Comparison of ENCODE assay signal across 29 cellular contexts in genomic region chr1:173171152-173171551, GRCh38.
"Had no signal": no experiment of that assay in that cellular context is flagged by ENCODE, and none has a peak within 500 bp of the region (broad histone marks: within the 10 kb centered on the region; RNA-seq: fewer than 3 reads in every experiment).

No MANE protein-coding gene starts in this region.

- H3K4me3 Mint-ChIP-seq: stimulated activated effector memory CD8-positive, alpha-beta T cell treated with anti-CD3 and anti-CD28 coated beads, Interleukin-12 subunit alpha, Interleukin-12 subunit beta, amount 100 ng/mL, for 72 hours; stimulated activated memory B cell treated with anti-CD40 and anti-IgM and Interleukin-4, amounts not matched to agents 10 μg/mL and 1 μg/mL and 100 μg/mL, for 72 hours; stimulated activated naive B cell treated with anti-CD40 and anti-IgM and Interleukin-4, amounts not matched to agents 10 μg/mL and 1 μg/mL and 100 μg/mL, for 72 hours; stimulated activated naive CD8-positive, alpha-beta T cell treated with anti-CD3 and anti-CD28 coated beads, Interleukin-15, amount 100 ng/mL, for 72 hours; stimulated activated naive CD8-positive, alpha-beta T cell treated with anti-CD3 and anti-CD28 coated beads, Interleukin-15, Interleukin-2, amounts not matched to agents 100 ng/mL and 50 ng/mL, for 24 hours; type B pancreatic cell had no signal

- H3K27me3 ChIP-seq: stomach, suprapubic skin, testis, thyroid gland, tibial artery, tibial nerve, transverse colon, upper lobe of left lung, upper lobe of right lung, uterus, vagina had no signal

- FAIRE-seq: urothelium cell line had no signal

- H3K27me3 Mint-ChIP-seq: stimulated activated naive B cell treated with anti-CD40 and anti-IgM and Interleukin-4, amounts not matched to agents 10 μg/mL and 1 μg/mL and 100 μg/mL, for 72 hours; stimulated activated naive CD8-positive, alpha-beta T cell treated with anti-CD3 and anti-CD28 coated beads, Interleukin-15, amount 100 ng/mL, for 72 hours; stimulated activated naive CD8-positive, alpha-beta T cell treated with anti-CD3 and anti-CD28 coated beads, Interleukin-15, Interleukin-2, amounts not matched to agents 100 ng/mL and 50 ng/mL, for 24 hours; type B pancreatic cell had no signal

- H3K9me3 Mint-ChIP-seq: type B pancreatic cell had no signal

- H3K4me3 ChIP-seq: stomach, suprapubic skin, testis, thoracic aorta, thyroid gland, tibial artery, tibial nerve, transverse colon, upper lobe of left lung, upper lobe of right lung, uterus, vagina had no signal

- H3K4me1 Mint-ChIP-seq: stimulated activated effector memory CD8-positive, alpha-beta T cell treated with anti-CD3 and anti-CD28 coated beads, Interleukin-12 subunit alpha, Interleukin-12 subunit beta, amount 100 ng/mL, for 72 hours; stimulated activated memory B cell treated with anti-CD40 and anti-IgM and Interleukin-4, amounts not matched to agents 10 μg/mL and 1 μg/mL and 100 μg/mL, for 72 hours; stimulated activated naive CD8-positive, alpha-beta T cell treated with anti-CD3 and anti-CD28 coated beads, Interleukin-15, amount 100 ng/mL, for 72 hours had no signal

- H3K4me1 ChIP-seq: stomach, suprapubic skin, testis, thyroid gland, tibial artery, tibial nerve, transverse colon, upper lobe of right lung, uterus, vagina had no signal

- H3K27ac ChIP-seq: stomach, suprapubic skin, testis, thoracic aorta, thyroid gland, tibial artery, tibial nerve, transverse colon, upper lobe of left lung, upper lobe of right lung, uterus, vagina had no signal

- H3K36me3 Mint-ChIP-seq: stimulated activated effector memory CD8-positive, alpha-beta T cell treated with anti-CD3 and anti-CD28 coated beads, Interleukin-12 subunit alpha, Interleukin-12 subunit beta, amount 100 ng/mL, for 72 hours; type B pancreatic cell had no signal

- H3K36me3 ChIP-seq: stomach, suprapubic skin, thoracic aorta, thyroid gland, tibial artery, tibial nerve, transverse colon, upper lobe of left lung, upper lobe of right lung, uterus, vagina had no signal

- H3K27ac Mint-ChIP-seq: stimulated activated effector memory CD8-positive, alpha-beta T cell treated with anti-CD3 and anti-CD28 coated beads, Interleukin-12 subunit alpha, Interleukin-12 subunit beta, amount 100 ng/mL, for 72 hours; stimulated activated memory B cell treated with anti-CD40 and anti-IgM and Interleukin-4, amounts not matched to agents 10 μg/mL and 1 μg/mL and 100 μg/mL, for 72 hours; stimulated activated naive B cell treated with anti-CD40 and anti-IgM and Interleukin-4, amounts not matched to agents 10 μg/mL and 1 μg/mL and 100 μg/mL, for 72 hours; stimulated activated naive CD8-positive, alpha-beta T cell treated with anti-CD3 and anti-CD28 coated beads, Interleukin-15, amount 100 ng/mL, for 72 hours; stimulated activated naive CD8-positive, alpha-beta T cell treated with anti-CD3 and anti-CD28 coated beads, Interleukin-15, Interleukin-2, amounts not matched to agents 100 ng/mL and 50 ng/mL, for 24 hours; type B pancreatic cell had no signal

- ATAC-seq: stimulated activated effector memory CD8-positive, alpha-beta T cell treated with anti-CD3 and anti-CD28 coated beads, Interleukin-12 subunit alpha, Interleukin-12 subunit beta, amount 100 ng/mL, for 72 hours; stimulated activated memory B cell treated with anti-CD40 and anti-IgM and Interleukin-4, amounts not matched to agents 10 μg/mL and 1 μg/mL and 100 μg/mL, for 72 hours; stimulated activated naive B cell treated with anti-CD40 and anti-IgM and Interleukin-4, amounts not matched to agents 10 μg/mL and 1 μg/mL and 100 μg/mL, for 72 hours; stimulated activated naive CD8-positive, alpha-beta T cell treated with anti-CD3 and anti-CD28 coated beads, Interleukin-15, amount 100 ng/mL, for 72 hours; stimulated activated naive CD8-positive, alpha-beta T cell treated with anti-CD3 and anti-CD28 coated beads, Interleukin-15, Interleukin-2, amounts not matched to agents 100 U/mL and 50 U/mL, for 24 hours; upper lobe of right lung had no signal

- DNase-seq: stimulated activated CD4-positive, alpha-beta T cell treated with anti-CD3 and anti-CD28 coated beads, Interleukin-2, amount 100 ng/mL, for 48 hours; stimulated activated CD4-positive, alpha-beta T cell treated with anti-CD3 and anti-CD28 coated beads, Interleukin-4, amount 100 ng/mL, for 1 hour; stimulated activated CD4-positive, alpha-beta T cell treated with anti-CD3 and anti-CD28 coated beads, Interleukin-4, amount 100 ng/mL, for 24 hours; stimulated activated CD4-positive, alpha-beta T cell treated with anti-CD3 and anti-CD28 coated beads, Interleukin-4, amount 100 ng/mL, for 4 hours; stimulated activated CD8-positive, alpha-beta memory T cell treated with anti-CD3 and anti-CD28 coated beads, Interleukin-4, amount 100 ng/mL, for 48 hours; stimulated activated naive B cell treated with anti-CD40 and anti-IgM and Interleukin-4, amounts not matched to agents 10 μg/mL and 1 μg/mL and 100 μg/mL, for 72 hours; stimulated activated naive CD4-positive, alpha-beta T cell; stimulated activated naive CD4-positive, alpha-beta T cell treated with Interleukin-2 at 50 U/mL for 16 hours; stimulated activated naive CD8-positive, alpha-beta T cell treated with anti-CD3 and anti-CD28 coated beads, Interleukin-15, amount 100 ng/mL, for 72 hours; stimulated activated naive CD8-positive, alpha-beta T cell treated with anti-CD3 and anti-CD28 coated beads, Interleukin-15, Interleukin-2, amounts not matched to agents 100 U/mL and 50 U/mL, for 24 hours; stomach; substantia nigra; testis; thyroid gland; tibial artery; transverse colon; trophoblast cell; upper lobe of left lung; upper lobe of right lung; uterus had no signal

- H3K9me3 ChIP-seq: testis, thyroid gland had no signal
